ENCODE assay signal across 9 cellular contexts in the genomic region with DNA sequence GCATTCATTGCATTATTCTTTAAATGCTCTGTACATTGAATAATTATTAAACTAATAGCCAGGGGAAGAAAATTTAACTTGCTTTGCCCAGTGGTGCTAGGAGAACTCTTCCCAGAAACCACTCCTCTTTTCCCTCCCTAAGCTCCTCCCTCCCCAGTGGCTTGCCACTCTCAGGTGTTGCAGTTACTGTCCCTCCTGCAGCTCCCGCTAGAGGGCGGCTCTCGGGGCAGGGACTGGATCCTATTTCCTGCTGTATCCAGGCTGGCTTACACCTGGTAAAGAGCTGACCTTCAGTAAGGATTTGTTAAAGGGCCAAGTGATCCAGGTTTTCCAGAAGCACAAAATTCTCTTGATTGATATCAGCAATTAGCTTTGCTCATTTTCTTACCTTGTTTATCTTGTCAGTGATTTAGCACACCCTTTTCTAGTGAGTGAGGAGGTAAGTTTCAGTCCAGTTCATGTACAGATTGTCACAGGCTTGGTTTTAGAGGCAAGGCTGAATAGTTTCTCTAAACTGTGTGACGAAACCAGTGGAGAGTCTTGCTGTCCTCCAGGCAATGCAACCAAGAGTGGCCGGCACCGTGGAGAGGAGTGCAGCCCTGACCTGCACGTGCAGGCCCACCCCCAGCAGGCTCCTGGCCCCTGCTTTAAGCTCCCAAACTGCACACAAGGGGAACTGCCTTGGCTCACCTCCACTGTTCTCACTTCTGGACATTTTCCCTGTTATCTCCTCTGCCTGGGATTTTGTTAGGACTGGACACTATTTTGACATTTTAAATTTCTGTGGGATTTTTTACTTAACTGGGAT.
DNase-seq lines count a peak whose midpoint lies in the region; ATAC-seq and TF ChIP-seq lines count a peak whose summit lies in the region.
"Had no signal": no experiment of that assay in that cellular context is flagged by ENCODE, and none has a peak within 500 bp of the region (broad histone marks: within the 10 kb centered on the region; RNA-seq: fewer than 3 reads in every experiment).

No MANE protein-coding gene starts in this region.

- H3K4me3 ChIP-seq in astrocyte of the spinal cord (ENCODE audit: low read depth, low read length), result no peak overlapping the region

- in situ Hi-C loops in astrocyte of the spinal cord (cut with HindIII; ENCODE audit: low sequenced_read_pairs), result no loop called here

- ATAC-seq in GM19043 (IDR thresholded peaks at IDR 0.05; ENCODE audit: low read depth, unreplicated experiment) (peak; percentile 59), HG03196 (IDR thresholded peaks at IDR 0.05; ENCODE audit: unreplicated experiment) (peak; percentile 61)
- ATAC-seq in activated CD4-positive, CD25-positive, alpha-beta regulatory T cell treated with anti-CD3 and anti-CD28 coated beads, Interleukin-2, amount 50 U/mL, for 24 hours, result no peak

- TF ChIP-seq CTCF in astrocyte of the spinal cord (IDR thresholded peaks at IDR 0.05; ENCODE audit: low read depth, low read length), result peak; percentile 65

- peak; percentile 84 for DNase-seq in D341Med (ENCODE audit: low spot score)
- DNase-seq in NCI-H69 (lab: John Stamatoyannopoulos, UW), result peak; percentile 95
- DNase-seq in astrocyte of the spinal cord (ENCODE audit: low read depth, low spot score), result no peak
- DNase-seq in left kidney (ENCODE audit: low read depth, low spot score), result peak; percentile 94
- no peak for DNase-seq in retina
- DNase-seq: T-cell had no signal

Comparison
In these comparisons a context has a peak if more than half of its experiments do, and no peak if none do; other contexts are left out.
1. DNase-seq: peak in D341Med (single experiment), NCI-H69 (single experiment) and left kidney (single experiment); none in astrocyte of the spinal cord (single experiment) and retina (single experiment).
2. ATAC-seq: peak in GM19043 (single experiment) and HG03196 (single experiment); none in activated CD4-positive, CD25-positive, alpha-beta regulatory T cell treated with anti-CD3 and anti-CD28 coated beads, Interleukin-2, amount 50 U/mL, for 24 hours (0 of 2).